ENCODE assay signal across 25 cellular contexts in the genomic region with DNA sequence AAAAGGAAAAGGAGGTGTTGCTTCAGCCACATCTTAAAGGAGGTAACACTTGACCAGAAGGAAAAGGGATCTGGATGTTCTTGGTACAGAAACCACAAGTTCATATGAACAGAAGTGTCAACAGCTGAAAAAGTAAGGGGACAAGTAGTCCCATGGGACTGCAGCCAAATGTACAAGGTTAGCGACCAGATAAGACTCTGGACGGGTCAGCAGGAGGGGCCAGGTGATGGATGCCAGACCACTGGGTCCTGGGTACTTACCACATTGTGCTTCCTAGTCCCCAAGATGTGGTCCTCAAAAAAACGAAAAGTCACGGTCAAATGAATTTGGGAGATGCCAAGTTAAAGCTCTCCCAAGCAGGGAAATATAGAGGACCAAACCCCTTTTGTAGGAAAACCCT. TPM values are rescaled to one million over a fixed set of nuclear protein-coding genes. Genes with fewer than 3 reads are reported as not detected.
"Had no signal": no experiment of that assay in that cellular context is flagged by ENCODE, and none has a peak within 500 bp of the region (broad histone marks: within the 10 kb centered on the region; RNA-seq: fewer than 3 reads in every experiment).

No MANE protein-coding gene starts in this region.

- H3K27ac ChIP-seq: breast epithelium, gastrocnemius medialis, psoas muscle, sigmoid colon, transverse colon, vagina had no signal

- H3K4me1 Mint-ChIP-seq: activated B cell treated with CpG ODN at 0.5 μM for 24 hours; activated CD4-positive, alpha-beta T cell treated with anti-CD3 and anti-CD28 coated beads, Interleukin-2, amount 10 ng/mL, durations not matched to agents 24 days and 14 days; endodermal cell; stimulated activated effector memory CD8-positive, alpha-beta T cell treated with anti-CD3 and anti-CD28 coated beads, Interleukin-12 subunit alpha, Interleukin-12 subunit beta, amount 100 ng/mL, for 72 hours had no signal

- ATAC-seq: stimulated activated effector memory CD8-positive, alpha-beta T cell treated with anti-CD3 and anti-CD28 coated beads, Interleukin-12 subunit alpha, Interleukin-12 subunit beta, amount 100 ng/mL, for 72 hours had no signal

- H3K4me3 Mint-ChIP-seq: activated B cell treated with CpG ODN at 0.5 μM for 24 hours; activated CD4-positive, alpha-beta T cell treated with anti-CD3 and anti-CD28 coated beads, Interleukin-2, amount 10 ng/mL, durations not matched to agents 24 days and 14 days; activated naive CD8-positive, alpha-beta T cell treated with anti-CD3 and anti-CD28 coated beads, Interleukin-2, amount 10 ng/mL, durations not matched to agents 7 days and 5 days; endodermal cell; nephron; stimulated activated effector memory CD8-positive, alpha-beta T cell treated with anti-CD3 and anti-CD28 coated beads, Interleukin-12 subunit alpha, Interleukin-12 subunit beta, amount 100 ng/mL, for 72 hours; T-helper 2 cell treated with Interferon-gamma antibody and Interleukin-4, amounts not matched to agents 5 μg/mL and 100 μg/mL, for 36 hours had no signal

- H3K4me3 ChIP-seq: breast epithelium, gastrocnemius medialis, psoas muscle, sigmoid colon, transverse colon, vagina had no signal

- H3K9me3 Mint-ChIP-seq: activated B cell treated with CpG ODN at 0.5 μM for 24 hours; activated CD4-positive, alpha-beta T cell treated with anti-CD3 and anti-CD28 coated beads, Interleukin-2, amount 10 ng/mL, durations not matched to agents 24 days and 14 days; activated naive CD8-positive, alpha-beta T cell treated with anti-CD3 and anti-CD28 coated beads, Interleukin-2, amount 10 ng/mL, durations not matched to agents 7 days and 5 days; endodermal cell; nephron; stimulated activated effector memory CD8-positive, alpha-beta T cell treated with anti-CD3 and anti-CD28 coated beads, Interleukin-12 subunit alpha, Interleukin-12 subunit beta, amount 100 ng/mL, for 72 hours; T-helper 2 cell treated with Interferon-gamma antibody and Interleukin-4, amounts not matched to agents 5 μg/mL and 100 μg/mL, for 36 hours had no signal

- H3K27ac Mint-ChIP-seq: activated CD4-positive, alpha-beta T cell treated with anti-CD3 and anti-CD28 coated beads, Interleukin-2, amount 10 ng/mL, durations not matched to agents 24 days and 14 days; endodermal cell; nephron; T-helper 2 cell treated with Interferon-gamma antibody and Interleukin-4, amounts not matched to agents 5 μg/mL and 100 μg/mL, for 36 hours had no signal

- H3K36me3 ChIP-seq: breast epithelium had no signal

- H3K4me1 ChIP-seq: breast epithelium, gastrocnemius medialis, psoas muscle, transverse colon, vagina had no signal

- H3K9me3 ChIP-seq: breast epithelium, gastrocnemius medialis, psoas muscle, sigmoid colon, transverse colon, vagina had no signal

- H3K27me3 Mint-ChIP-seq: activated B cell treated with CpG ODN at 0.5 μM for 24 hours; activated CD4-positive, alpha-beta T cell treated with anti-CD3 and anti-CD28 coated beads, Interleukin-2, amount 10 ng/mL, durations not matched to agents 24 days and 14 days; activated naive CD8-positive, alpha-beta T cell treated with anti-CD3 and anti-CD28 coated beads, Interleukin-2, amount 10 ng/mL, durations not matched to agents 7 days and 5 days had no signal

- H3K27me3 ChIP-seq: breast epithelium, gastrocnemius medialis, sigmoid colon, transverse colon, vagina had no signal

- DNase-seq: activated B cell treated with CpG ODN at 0.5 μM for 24 hours; activated CD4-positive, alpha-beta T cell treated with anti-CD3 and anti-CD28 coated beads, Interleukin-2, amount 10 ng/mL, durations not matched to agents 24 days and 14 days; activated CD8-positive, alpha-beta memory T cell treated with anti-CD3 and anti-CD28 coated beads for 24 hours; activated effector memory CD4-positive, alpha-beta T cell treated with Interleukin-2 at 50 U/mL for 16 hours; activated naive CD8-positive, alpha-beta T cell treated with anti-CD3 and anti-CD28 coated beads, Interleukin-2, amount 10 ng/mL, durations not matched to agents 7 days and 5 days; activated T-cell treated with anti-CD3 and anti-CD28 coated beads for 4 hours; anterior cingulate cortex; endodermal cell; erythroblast; gastrocnemius medialis; hippocampal formation; kidney; mesendoderm; occipital lobe; psoas muscle; sigmoid colon; stimulated activated CD4-positive, alpha-beta T cell treated with anti-CD3 and anti-CD28 coated beads, Interleukin-2, amount 100 ng/mL, for 24 hours; transverse colon had no signal

RNA-seq across cellular contexts. Expression of a gene that starts 16.6 kb away (rescaled TPM):
- total RNA-seq: activated CD4-positive, alpha-beta T cell treated with anti-CD3 and anti-CD28 coated beads, Interleukin-2, amount 10 ng/mL, durations not matched to agents 24 days and 14 days; liver; psoas muscle; subcutaneous adipose tissue had no signal
